1 cellular context compared by ENCODE assay signal in the genomic region with DNA sequence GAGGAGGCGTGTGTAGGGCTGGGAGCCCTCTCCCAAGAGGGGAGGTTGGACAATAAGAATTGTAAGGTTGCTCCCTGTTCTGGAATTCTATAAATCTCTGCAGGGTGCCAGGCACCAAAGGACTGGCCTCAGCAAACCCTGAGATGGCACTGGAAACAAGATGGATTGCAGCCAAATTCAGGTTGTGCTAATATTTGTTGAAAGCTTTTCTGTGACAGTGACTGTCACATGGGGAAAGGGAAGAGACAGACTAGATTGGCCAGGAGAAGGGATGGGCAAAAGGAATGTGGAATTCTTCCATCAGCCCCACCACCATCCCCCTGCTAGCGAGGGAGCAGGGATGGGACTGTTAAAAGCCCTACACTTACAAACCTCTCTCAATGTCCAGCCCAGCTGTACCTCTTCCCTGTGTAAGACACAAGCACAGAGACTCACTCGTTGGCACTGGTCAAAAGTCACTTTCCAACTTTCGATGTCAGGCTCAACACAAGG.
TF ChIP-seq lines count a peak whose summit lies in the region.

No MANE protein-coding gene starts in this region.

TF ChIP-seq in HepG2, 621 proteins besides CTCF, POLR2A, EP300 and RAD21 (continued from another document):
- TF ChIP-seq, protein P1, sequence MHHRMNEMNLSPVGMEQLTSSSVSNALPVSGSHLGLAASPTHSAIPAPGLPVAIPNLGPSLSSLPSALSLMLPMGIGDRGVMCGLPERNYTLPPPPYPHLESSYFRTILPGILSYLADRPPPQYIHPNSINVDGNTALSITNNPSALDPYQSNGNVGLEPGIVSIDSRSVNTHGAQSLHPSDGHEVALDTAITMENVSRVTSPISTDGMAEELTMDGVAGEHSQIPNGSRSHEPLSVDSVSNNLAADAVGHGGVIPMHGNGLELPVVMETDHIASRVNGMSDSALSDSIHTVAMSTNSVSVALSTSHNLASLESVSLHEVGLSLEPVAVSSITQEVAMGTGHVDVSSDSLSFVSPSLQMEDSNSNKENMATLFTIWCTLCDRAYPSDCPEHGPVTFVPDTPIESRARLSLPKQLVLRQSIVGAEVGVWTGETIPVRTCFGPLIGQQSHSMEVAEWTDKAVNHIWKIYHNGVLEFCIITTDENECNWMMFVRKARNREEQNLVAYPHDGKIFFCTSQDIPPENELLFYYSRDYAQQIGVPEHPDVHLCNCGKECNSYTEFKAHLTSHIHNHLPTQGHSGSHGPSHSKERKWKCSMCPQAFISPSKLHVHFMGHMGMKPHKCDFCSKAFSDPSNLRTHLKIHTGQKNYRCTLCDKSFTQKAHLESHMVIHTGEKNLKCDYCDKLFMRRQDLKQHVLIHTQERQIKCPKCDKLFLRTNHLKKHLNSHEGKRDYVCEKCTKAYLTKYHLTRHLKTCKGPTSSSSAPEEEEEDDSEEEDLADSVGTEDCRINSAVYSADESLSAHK (CRISPR knock-in tag; IDR thresholded peaks at IDR 0.05; ENCODE audit: borderline replicate concordance): no peak
- TF ChIP-seq SOX13 (IDR thresholded peaks at IDR 0.05) (no peak), SOX13 (CRISPR knock-in tag; conservative IDR thresholded peaks at IDR 0.05 in 1 of 2, IDR thresholded peaks at IDR 0.05 in 1 of 2) (peak in 1 of 2 experiments; percentile 37; a peak in 1 of 4 replicates), ZNF570 (CRISPR knock-in tag; IDR thresholded peaks at IDR 0.05; ENCODE audit: borderline replicate concordance) (no peak), ZNF292 (CRISPR knock-in tag; IDR thresholded peaks at IDR 0.05; ENCODE audit: borderline replicate concordance, low read depth) (no peak), TEAD3 (CRISPR knock-in tag; optimal IDR thresholded peaks at IDR 0.05; ENCODE audit: borderline replicate concordance) (peak; percentile 31), ZNF121 (CRISPR knock-in tag; IDR thresholded peaks at IDR 0.05) (peak; percentile 87), ZNF891 (CRISPR knock-in tag; IDR thresholded peaks at IDR 0.05) (no peak), ZNF253 (CRISPR knock-in tag; IDR thresholded peaks at IDR 0.05; ENCODE audit: borderline replicate concordance) (no peak), MED8 (CRISPR knock-in tag; IDR thresholded peaks at IDR 0.05; ENCODE audit: insufficient replicate concordance) (no peak), CREB1 (IDR thresholded peaks at IDR 0.05) (no peak), CREB1 (CRISPR knock-in tag; IDR thresholded peaks at IDR 0.05) (no peak), MEIS1 (CRISPR knock-in tag; IDR thresholded peaks at IDR 0.05; ENCODE audit: borderline replicate concordance) (no peak), NFE2L1 (CRISPR knock-in tag; IDR thresholded peaks at IDR 0.05; ENCODE audit: borderline replicate concordance) (no peak), ZSCAN29 (CRISPR knock-in tag; conservative IDR thresholded peaks at IDR 0.05) (no peak), MATR3 (CRISPR knock-in tag; IDR thresholded peaks at IDR 0.05) (no peak), RBM22 (optimal IDR thresholded peaks at IDR 0.05; ENCODE audit: low read length) (no peak), RBFOX2 (IDR thresholded peaks at IDR 0.05; ENCODE audit: low read depth, low read length) (no peak), ZNF761 (CRISPR knock-in tag; conservative IDR thresholded peaks at IDR 0.05) (no peak), ZNF788 (CRISPR knock-in tag; IDR thresholded peaks at IDR 0.05; ENCODE audit: borderline replicate concordance) (no peak), FOXK2 (IDR thresholded peaks at IDR 0.05) (no peak), PCBP1 (IDR thresholded peaks at IDR 0.05; ENCODE audit: borderline replicate concordance, low read depth, low read length) (no peak), CBX5 (CRISPR knock-in tag; IDR thresholded peaks at IDR 0.05; ENCODE audit: borderline replicate concordance) (0 out of 2 replicates have a peak, but pooled peaks have one; percentile 14), FOXA1 (IDR thresholded peaks at IDR 0.05) (no peak), FOXA1 (CRISPR knock-in tag; IDR thresholded peaks at IDR 0.05) (0 out of 2 replicates have a peak, but pooled peaks have one; percentile 3), RCOR2 (CRISPR knock-in tag; IDR thresholded peaks at IDR 0.05) (no peak), ZNF331 (CRISPR knock-in tag; IDR thresholded peaks at IDR 0.05) (0 out of 2 replicates have a peak, but pooled peaks have one; percentile 29)
- TF ChIP-seq, protein P2, sequence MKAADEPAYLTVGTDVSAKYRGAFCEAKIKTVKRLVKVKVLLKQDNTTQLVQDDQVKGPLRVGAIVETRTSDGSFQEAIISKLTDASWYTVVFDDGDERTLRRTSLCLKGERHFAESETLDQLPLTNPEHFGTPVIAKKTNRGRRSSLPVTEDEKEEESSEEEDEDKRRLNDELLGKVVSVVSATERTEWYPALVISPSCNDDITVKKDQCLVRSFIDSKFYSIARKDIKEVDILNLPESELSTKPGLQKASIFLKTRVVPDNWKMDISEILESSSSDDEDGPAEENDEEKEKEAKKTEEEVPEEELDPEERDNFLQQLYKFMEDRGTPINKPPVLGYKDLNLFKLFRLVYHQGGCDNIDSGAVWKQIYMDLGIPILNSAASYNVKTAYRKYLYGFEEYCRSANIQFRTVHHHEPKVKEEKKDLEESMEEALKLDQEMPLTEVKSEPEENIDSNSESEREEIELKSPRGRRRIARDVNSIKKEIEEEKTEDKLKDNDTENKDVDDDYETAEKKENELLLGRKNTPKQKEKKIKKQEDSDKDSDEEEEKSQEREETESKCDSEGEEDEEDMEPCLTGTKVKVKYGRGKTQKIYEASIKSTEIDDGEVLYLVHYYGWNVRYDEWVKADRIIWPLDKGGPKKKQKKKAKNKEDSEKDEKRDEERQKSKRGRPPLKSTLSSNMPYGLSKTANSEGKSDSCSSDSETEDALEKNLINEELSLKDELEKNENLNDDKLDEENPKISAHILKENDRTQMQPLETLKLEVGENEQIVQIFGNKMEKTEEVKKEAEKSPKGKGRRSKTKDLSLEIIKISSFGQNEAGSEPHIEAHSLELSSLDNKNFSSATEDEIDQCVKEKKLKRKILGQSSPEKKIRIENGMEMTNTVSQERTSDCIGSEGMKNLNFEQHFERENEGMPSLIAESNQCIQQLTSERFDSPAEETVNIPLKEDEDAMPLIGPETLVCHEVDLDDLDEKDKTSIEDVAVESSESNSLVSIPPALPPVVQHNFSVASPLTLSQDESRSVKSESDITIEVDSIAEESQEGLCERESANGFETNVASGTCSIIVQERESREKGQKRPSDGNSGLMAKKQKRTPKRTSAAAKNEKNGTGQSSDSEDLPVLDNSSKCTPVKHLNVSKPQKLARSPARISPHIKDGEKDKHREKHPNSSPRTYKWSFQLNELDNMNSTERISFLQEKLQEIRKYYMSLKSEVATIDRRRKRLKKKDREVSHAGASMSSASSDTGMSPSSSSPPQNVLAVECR (CRISPR knock-in tag; IDR thresholded peaks at IDR 0.05; ENCODE audit: borderline replicate concordance): no peak
- TF ChIP-seq, protein P3, sequence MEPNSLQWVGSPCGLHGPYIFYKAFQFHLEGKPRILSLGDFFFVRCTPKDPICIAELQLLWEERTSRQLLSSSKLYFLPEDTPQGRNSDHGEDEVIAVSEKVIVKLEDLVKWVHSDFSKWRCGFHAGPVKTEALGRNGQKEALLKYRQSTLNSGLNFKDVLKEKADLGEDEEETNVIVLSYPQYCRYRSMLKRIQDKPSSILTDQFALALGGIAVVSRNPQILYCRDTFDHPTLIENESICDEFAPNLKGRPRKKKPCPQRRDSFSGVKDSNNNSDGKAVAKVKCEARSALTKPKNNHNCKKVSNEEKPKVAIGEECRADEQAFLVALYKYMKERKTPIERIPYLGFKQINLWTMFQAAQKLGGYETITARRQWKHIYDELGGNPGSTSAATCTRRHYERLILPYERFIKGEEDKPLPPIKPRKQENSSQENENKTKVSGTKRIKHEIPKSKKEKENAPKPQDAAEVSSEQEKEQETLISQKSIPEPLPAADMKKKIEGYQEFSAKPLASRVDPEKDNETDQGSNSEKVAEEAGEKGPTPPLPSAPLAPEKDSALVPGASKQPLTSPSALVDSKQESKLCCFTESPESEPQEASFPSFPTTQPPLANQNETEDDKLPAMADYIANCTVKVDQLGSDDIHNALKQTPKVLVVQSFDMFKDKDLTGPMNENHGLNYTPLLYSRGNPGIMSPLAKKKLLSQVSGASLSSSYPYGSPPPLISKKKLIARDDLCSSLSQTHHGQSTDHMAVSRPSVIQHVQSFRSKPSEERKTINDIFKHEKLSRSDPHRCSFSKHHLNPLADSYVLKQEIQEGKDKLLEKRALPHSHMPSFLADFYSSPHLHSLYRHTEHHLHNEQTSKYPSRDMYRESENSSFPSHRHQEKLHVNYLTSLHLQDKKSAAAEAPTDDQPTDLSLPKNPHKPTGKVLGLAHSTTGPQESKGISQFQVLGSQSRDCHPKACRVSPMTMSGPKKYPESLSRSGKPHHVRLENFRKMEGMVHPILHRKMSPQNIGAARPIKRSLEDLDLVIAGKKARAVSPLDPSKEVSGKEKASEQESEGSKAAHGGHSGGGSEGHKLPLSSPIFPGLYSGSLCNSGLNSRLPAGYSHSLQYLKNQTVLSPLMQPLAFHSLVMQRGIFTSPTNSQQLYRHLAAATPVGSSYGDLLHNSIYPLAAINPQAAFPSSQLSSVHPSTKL (CRISPR knock-in tag; IDR thresholded peaks at IDR 0.05): peak; percentile 46
- TF ChIP-seq, protein P4, sequence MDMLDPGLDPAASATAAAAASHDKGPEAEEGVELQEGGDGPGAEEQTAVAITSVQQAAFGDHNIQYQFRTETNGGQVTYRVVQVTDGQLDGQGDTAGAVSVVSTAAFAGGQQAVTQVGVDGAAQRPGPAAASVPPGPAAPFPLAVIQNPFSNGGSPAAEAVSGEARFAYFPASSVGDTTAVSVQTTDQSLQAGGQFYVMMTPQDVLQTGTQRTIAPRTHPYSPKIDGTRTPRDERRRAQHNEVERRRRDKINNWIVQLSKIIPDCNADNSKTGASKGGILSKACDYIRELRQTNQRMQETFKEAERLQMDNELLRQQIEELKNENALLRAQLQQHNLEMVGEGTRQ (IDR thresholded peaks at IDR 0.05; ENCODE audit: low read depth, low read length): peak; percentile 18; the same call in 1 of the 2 replicates
- TF ChIP-seq, protein P4 (CRISPR knock-in tag; IDR thresholded peaks at IDR 0.05; ENCODE audit: borderline replicate concordance): no peak
- TF ChIP-seq, protein P5, sequence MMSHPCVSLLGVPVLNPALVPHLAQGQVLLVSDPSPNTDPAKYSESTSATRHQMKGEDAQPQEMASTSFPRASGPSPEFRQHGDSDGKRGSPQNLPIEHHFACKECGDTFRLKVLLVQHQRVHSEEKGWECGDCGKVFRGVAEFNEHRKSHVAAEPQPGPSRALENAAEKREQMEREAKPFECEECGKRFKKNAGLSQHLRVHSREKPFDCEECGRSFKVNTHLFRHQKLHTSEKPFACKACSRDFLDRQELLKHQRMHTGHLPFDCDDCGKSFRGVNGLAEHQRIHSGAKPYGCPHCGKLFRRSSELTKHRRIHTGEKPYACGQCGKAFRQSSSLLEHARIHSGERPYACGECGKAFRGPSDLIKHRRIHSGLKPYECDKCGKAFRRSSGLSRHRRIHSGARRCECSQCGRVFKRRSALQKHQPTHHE (CRISPR knock-in tag; IDR thresholded peaks at IDR 0.05; ENCODE audit: borderline replicate concordance): no peak
- TF ChIP-seq, protein P6, sequence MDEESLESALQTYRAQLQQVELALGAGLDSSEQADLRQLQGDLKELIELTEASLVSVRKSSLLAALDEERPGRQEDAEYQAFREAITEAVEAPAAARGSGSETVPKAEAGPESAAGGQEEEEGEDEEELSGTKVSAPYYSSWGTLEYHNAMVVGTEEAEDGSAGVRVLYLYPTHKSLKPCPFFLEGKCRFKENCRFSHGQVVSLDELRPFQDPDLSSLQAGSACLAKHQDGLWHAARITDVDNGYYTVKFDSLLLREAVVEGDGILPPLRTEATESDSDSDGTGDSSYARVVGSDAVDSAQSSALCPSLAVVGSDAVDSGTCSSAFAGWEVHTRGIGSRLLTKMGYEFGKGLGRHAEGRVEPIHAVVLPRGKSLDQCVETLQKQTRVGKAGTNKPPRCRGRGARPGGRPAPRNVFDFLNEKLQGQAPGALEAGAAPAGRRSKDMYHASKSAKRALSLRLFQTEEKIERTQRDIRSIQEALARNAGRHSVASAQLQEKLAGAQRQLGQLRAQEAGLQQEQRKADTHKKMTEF (CRISPR knock-in tag; IDR thresholded peaks at IDR 0.05): no peak
- TF ChIP-seq, protein P7, sequence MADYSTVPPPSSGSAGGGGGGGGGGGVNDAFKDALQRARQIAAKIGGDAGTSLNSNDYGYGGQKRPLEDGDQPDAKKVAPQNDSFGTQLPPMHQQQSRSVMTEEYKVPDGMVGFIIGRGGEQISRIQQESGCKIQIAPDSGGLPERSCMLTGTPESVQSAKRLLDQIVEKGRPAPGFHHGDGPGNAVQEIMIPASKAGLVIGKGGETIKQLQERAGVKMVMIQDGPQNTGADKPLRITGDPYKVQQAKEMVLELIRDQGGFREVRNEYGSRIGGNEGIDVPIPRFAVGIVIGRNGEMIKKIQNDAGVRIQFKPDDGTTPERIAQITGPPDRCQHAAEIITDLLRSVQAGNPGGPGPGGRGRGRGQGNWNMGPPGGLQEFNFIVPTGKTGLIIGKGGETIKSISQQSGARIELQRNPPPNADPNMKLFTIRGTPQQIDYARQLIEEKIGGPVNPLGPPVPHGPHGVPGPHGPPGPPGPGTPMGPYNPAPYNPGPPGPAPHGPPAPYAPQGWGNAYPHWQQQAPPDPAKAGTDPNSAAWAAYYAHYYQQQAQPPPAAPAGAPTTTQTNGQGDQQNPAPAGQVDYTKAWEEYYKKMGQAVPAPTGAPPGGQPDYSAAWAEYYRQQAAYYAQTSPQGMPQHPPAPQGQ (CRISPR knock-in tag; IDR thresholded peaks at IDR 0.05; ENCODE audit: borderline replicate concordance): no peak
